1 cellular context compared by ENCODE assay signal in genomic region chr17:28947639-28948038, GRCh38.
TF ChIP-seq lines count a peak whose summit lies in the region.

No MANE protein-coding gene starts in this region.

TF ChIP-seq in HepG2, 621 proteins besides CTCF, POLR2A, EP300 and RAD21:
- TF ChIP-seq BORCS8-MEF2B (CRISPR knock-in tag; IDR thresholded peaks at IDR 0.05), result no peak
- TF ChIP-seq ZFYVE20 (CRISPR knock-in tag; IDR thresholded peaks at IDR 0.05; ENCODE audit: borderline replicate concordance, low read depth), result no peak
- no peak for TF ChIP-seq KLF12 (CRISPR knock-in tag; IDR thresholded peaks at IDR 0.05; ENCODE audit: borderline replicate concordance)
- no peak for TF ChIP-seq RAD51 (IDR thresholded peaks at IDR 0.05; ENCODE audit: borderline replicate concordance)
- TF ChIP-seq ZFP91 (CRISPR knock-in tag; IDR thresholded peaks at IDR 0.05; ENCODE audit: borderline replicate concordance), result no peak
- TF ChIP-seq ZNF782 (CRISPR knock-in tag; IDR thresholded peaks at IDR 0.05; ENCODE audit: borderline replicate concordance), result no peak
